Comparison of ENCODE assay signal across 21 cellular contexts in genomic region chr4:184479516-184479950, GRCh38. TPM values are rescaled to one million over a fixed set of nuclear protein-coding genes. Genes with fewer than 3 reads are reported as not detected.
DNase-seq lines count a peak whose midpoint lies in the region; ATAC-seq, FAIRE-seq and TF ChIP-seq lines count a peak whose summit lies in the region.
"Had no signal": no experiment of that assay in that cellular context is flagged by ENCODE, and none has a peak within 500 bp of the region (broad histone marks: within the 10 kb centered on the region; RNA-seq: fewer than 3 reads in every experiment).

No MANE protein-coding gene starts in this region.

- no peak for TF ChIP-seq CTCF in liver (IDR thresholded peaks at IDR 0.05; ENCODE audit: low read depth, low read length, missing input control)

- peak overlapping the region in 2 of 3 donors; percentile 90 to 95 for H3K27ac Mint-ChIP-seq in CD4-positive, CD25-positive, alpha-beta regulatory T cell

- no peaks in the 10 kb centered on the region for H3K27me3 ChIP-seq in CD4-positive, CD25-positive, alpha-beta regulatory T cell (ENCODE audit: control insufficient read depth, insufficient read depth, low read length)
- no peaks in the 10 kb centered on the region for H3K27me3 ChIP-seq in liver (ENCODE audit: control insufficient read depth in 4 of 4, insufficient read depth in 4 of 4, low read length in 3 of 4)
- H3K27me3 ChIP-seq: brain microvascular endothelial cell, esophagus squamous epithelium, heart right ventricle, testis had no signal

- H3K27ac ChIP-seq in CD4-positive, CD25-positive, alpha-beta regulatory T cell (ENCODE audit: insufficient read depth, low read length, poor library complexity, severe bottlenecking): no peak overlapping the region
- H3K27ac ChIP-seq in angular gyrus (ENCODE audit: low read depth, low read length) (peak overlapping the region; percentile 57), liver (ENCODE audit: low read depth in 1 of 2, low read length in 2 of 2) (peak overlapping the region; percentile 36 to 47)
- H3K27ac ChIP-seq: brain microvascular endothelial cell, testis had no signal

- peaks cover 24% of the 10 kb centered on the region for H3K36me3 Mint-ChIP-seq in CD4-positive, CD25-positive, alpha-beta regulatory T cell

- ATAC-seq in CD4-positive, CD25-positive, alpha-beta regulatory T cell (ENCODE audit: low read depth in 2 of 2): no peak
- ATAC-seq: activated CD4-positive, CD25-positive, alpha-beta regulatory T cell treated with anti-CD3 and anti-CD28 coated beads, Interleukin-2, amount 50 U/mL, for 24 hours; heart right ventricle had no signal

- peak; percentile 62 for FAIRE-seq in HTR-8/SVneo (lab: Jason Lieb, UNC)

- peaks cover 27 to 66% (median 41%) of the 10 kb centered on the region in 4 donors for H3K4me1 Mint-ChIP-seq in CD4-positive, CD25-positive, alpha-beta regulatory T cell

- peak overlapping the region; percentile 16 for H3K4me3 ChIP-seq in CD4-positive, CD25-positive, alpha-beta regulatory T cell (ENCODE audit: low read depth, low read length)
- no peak overlapping the region for H3K4me3 ChIP-seq in liver (ENCODE audit: low read depth in 1 of 3, low read length in 3 of 3)
- H3K4me3 ChIP-seq: esophagus squamous epithelium, heart right ventricle, testis had no signal

- H3K9ac ChIP-seq in liver (ENCODE audit: low read depth in 1 of 2, low read length in 2 of 2): no peak overlapping the region

- H3K9me3 Mint-ChIP-seq in CD4-positive, CD25-positive, alpha-beta regulatory T cell: peaks cover 0 to 2% (median 0%) of the 10 kb centered on the region in 7 donors

- H3K9me3 ChIP-seq in CD4-positive, CD25-positive, alpha-beta regulatory T cell (ENCODE audit: control insufficient read depth in 2 of 2, low read length in 2 of 2): no peaks in the 10 kb centered on the region
- no peaks in the 10 kb centered on the region for H3K9me3 ChIP-seq in liver (ENCODE audit: control insufficient read depth in 4 of 4, low read length in 3 of 4)
- H3K9me3 ChIP-seq: esophagus squamous epithelium, heart right ventricle, testis had no signal

- H3K36me3 ChIP-seq in CD4-positive, CD25-positive, alpha-beta regulatory T cell (ENCODE audit: control insufficient read depth, insufficient read depth, low read length): no peaks in the 10 kb centered on the region
- no peaks in the 10 kb centered on the region for H3K36me3 ChIP-seq in liver (ENCODE audit: control insufficient read depth in 4 of 4, insufficient read depth in 3 of 4, low read depth in 1 of 4, low read length in 3 of 4)
- H3K36me3 ChIP-seq: brain microvascular endothelial cell, esophagus squamous epithelium had no signal

- peak; percentile 49 to 51 for TF ChIP-seq RAD21 in liver (IDR thresholded peaks at IDR 0.05)

- peak in 1 of 3 donors; percentile 44 for DNase-seq in CD4-positive, CD25-positive, alpha-beta regulatory T cell
- no peak for DNase-seq in HTR-8/SVneo (ENCODE audit: insufficient read length, low spot score)
- DNase-seq in LoVo (ENCODE audit: low spot score): no peak
- DNase-seq in NCI-H526 (lab: John Stamatoyannopoulos, UW): no peak
- no peak for DNase-seq in NCI-H1417 treated with DMSO at 0.1 percent for 48 hours (lab: John Stamatoyannopoulos, UW)
- DNase-seq in NCI-H146 (lab: John Stamatoyannopoulos, UW): no peak
- DNase-seq: activated CD8-positive, alpha-beta memory T cell treated with anti-CD3 and anti-CD28 coated beads, Interleukin-2, amount 50 U/mL, for 48 hours; activated naive CD4-positive, alpha-beta T cell treated with anti-CD3 and anti-CD28 coated beads, Interleukin-2, amount 50 U/mL, for 16 hours; brain microvascular endothelial cell; effector CD4-positive, alpha-beta T cell; esophagus squamous epithelium; heart right ventricle; islet precursor cell; MM.1S; NCI-H2107; stimulated activated CD4-positive, alpha-beta T cell treated with anti-CD3 and anti-CD28 coated beads, Interleukin-1b, Interleukin-23, amount 100 ng/mL, for 48 hours; T-helper 2 cell; testis had no signal

- peaks cover 33% of the 10 kb centered on the region for H3K4me1 ChIP-seq in CD4-positive, CD25-positive, alpha-beta regulatory T cell (ENCODE audit: control insufficient read depth, insufficient read depth, low read length, poor library complexity, severe bottlenecking)
- peaks cover 6 to 44% (median 31%) of the 10 kb centered on the region in 4 donors for H3K4me1 ChIP-seq in liver (ENCODE audit: control insufficient read depth in 4 of 4, insufficient read depth in 4 of 4, low read length in 3 of 4)

- no peaks in the 10 kb centered on the region for H3K27me3 Mint-ChIP-seq in CD4-positive, CD25-positive, alpha-beta regulatory T cell

- peak overlapping the region in 1 of 4 donors; percentile 98 for H3K4me3 Mint-ChIP-seq in CD4-positive, CD25-positive, alpha-beta regulatory T cell

- WGBS in liver: 21% methylated on average over 1 of the region's 1 CpG

TF ChIP-seq in liver, 16 proteins besides CTCF, POLR2A, EP300 and RAD21:
- TF ChIP-seq FOXA2 (IDR thresholded peaks at IDR 0.05): no peak
- TF ChIP-seq ATF3 (IDR thresholded peaks at IDR 0.05): no peak
- TF ChIP-seq ZBTB33 (IDR thresholded peaks at IDR 0.05): peak; percentile 50
- TF ChIP-seq HNF4G (IDR thresholded peaks at IDR 0.05): peak; percentile 31
- peak; percentile 96 to 97 for TF ChIP-seq RXRA (IDR thresholded peaks at IDR 0.05)
- TF ChIP-seq MAX (IDR thresholded peaks at IDR 0.05): peak; percentile 72
- TF ChIP-seq TAF1 (conservative IDR thresholded peaks at IDR 0.05): no peak
- no peak for TF ChIP-seq GABPA (IDR thresholded peaks at IDR 0.05 in 1 of 2, conservative IDR thresholded peaks at IDR 0.05 in 1 of 2)
- no peak for TF ChIP-seq REST (IDR thresholded peaks at IDR 0.05)
- peak; percentile 75 to 86 for TF ChIP-seq HNF4A (conservative IDR thresholded peaks at IDR 0.05)
- TF ChIP-seq YY1 (IDR thresholded peaks at IDR 0.05): no peak
- peak; percentile 90 for TF ChIP-seq NR2F2 (IDR thresholded peaks at IDR 0.05)
- TF ChIP-seq JUND (IDR thresholded peaks at IDR 0.05): no peak
- peak in 1 of 2 donors; percentile 30 for TF ChIP-seq EGR1 (IDR thresholded peaks at IDR 0.05; ENCODE audit: low read depth in 2 of 2)
- peak; percentile 67 for TF ChIP-seq SP1 (IDR thresholded peaks at IDR 0.05)
- no peak for TF ChIP-seq FOXA1 (IDR thresholded peaks at IDR 0.05)

RNA-seq across cellular contexts. Expression of gene IRF2, which starts 5.2 kb away (rescaled TPM):
- total RNA-seq in CD4-positive, CD25-positive, alpha-beta regulatory T cell: 63.4 TPM
- polyA plus RNA-seq in CD4-positive, CD25-positive, alpha-beta regulatory T cell: 100 to 1,000 TPM in 2 of 4 donors, 10 to 100 TPM in 2; 96.8 to 112 (median 102) TPM
- 10 to 100 TPM; 24.4 to 25.5 TPM for total RNA-seq in liver
- polyA plus RNA-seq in liver: 10 to 100 TPM; 12.9 to 20.1 TPM
